1 cellular context compared by ENCODE assay signal in the genomic region with DNA sequence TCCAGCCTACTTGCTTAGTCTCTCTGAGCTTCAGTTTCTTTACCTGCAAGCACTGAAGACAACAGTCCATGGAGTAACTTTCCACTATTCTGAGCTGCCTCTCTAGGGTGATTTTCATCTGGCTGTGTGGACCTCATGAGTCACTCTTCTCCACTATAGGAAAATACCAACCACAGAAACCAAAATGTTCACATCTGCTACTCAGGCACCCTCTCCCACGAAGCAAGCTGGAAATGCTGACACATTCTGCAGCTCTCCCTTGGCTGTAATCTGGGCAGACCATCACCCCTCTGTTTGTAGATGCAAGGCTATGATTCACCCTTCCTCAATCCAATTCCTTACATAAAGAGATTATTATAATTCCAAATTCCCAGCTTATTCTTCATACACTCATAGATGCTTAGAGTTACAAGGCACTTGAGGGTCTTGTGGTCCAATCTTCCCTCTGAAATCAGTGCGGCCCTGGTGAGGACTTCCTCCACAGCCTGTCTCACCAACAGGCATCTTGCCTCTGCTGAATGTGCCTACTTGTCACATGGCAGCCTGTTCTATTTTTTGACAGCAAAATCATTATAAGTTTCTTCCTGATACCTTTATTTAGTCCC.
TF ChIP-seq lines count a peak whose summit lies in the region.

No MANE protein-coding gene starts in this region.

TF ChIP-seq in K562, 482 proteins besides CTCF, POLR2A, EP300 and RAD21 (continued from another document):
- TF ChIP-seq, protein P1, sequence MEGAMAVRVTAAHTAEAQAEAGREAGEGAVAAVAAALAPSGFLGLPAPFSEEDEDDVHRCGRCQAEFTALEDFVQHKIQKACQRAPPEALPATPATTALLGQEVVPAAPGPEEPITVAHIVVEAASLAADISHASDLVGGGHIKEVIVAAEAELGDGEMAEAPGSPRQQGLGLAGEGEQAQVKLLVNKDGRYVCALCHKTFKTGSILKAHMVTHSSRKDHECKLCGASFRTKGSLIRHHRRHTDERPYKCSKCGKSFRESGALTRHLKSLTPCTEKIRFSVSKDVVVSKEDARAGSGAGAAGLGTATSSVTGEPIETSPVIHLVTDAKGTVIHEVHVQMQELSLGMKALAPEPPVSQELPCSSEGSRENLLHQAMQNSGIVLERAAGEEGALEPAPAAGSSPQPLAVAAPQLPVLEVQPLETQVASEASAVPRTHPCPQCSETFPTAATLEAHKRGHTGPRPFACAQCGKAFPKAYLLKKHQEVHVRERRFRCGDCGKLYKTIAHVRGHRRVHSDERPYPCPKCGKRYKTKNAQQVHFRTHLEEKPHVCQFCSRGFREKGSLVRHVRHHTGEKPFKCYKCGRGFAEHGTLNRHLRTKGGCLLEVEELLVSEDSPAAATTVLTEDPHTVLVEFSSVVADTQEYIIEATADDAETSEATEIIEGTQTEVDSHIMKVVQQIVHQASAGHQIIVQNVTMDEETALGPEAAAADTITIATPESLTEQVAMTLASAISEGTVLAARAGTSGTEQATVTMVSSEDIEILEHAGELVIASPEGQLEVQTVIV (CRISPR knock-in tag; IDR thresholded peaks at IDR 0.05; ENCODE audit: borderline replicate concordance): no peak
- TF ChIP-seq ZNF140 (CRISPR knock-in tag; IDR thresholded peaks at IDR 0.05) (no peak), NFE2 (IDR thresholded peaks at IDR 0.05; ENCODE audit: low read depth) (peak; percentile 67), ZNF77 (CRISPR knock-in tag; IDR thresholded peaks at IDR 0.05) (no peak), CBFA2T3 (IDR thresholded peaks at IDR 0.05) (peak; percentile 35), DPF2 (IDR thresholded peaks at IDR 0.05) (0 out of 2 replicates have a peak, but pooled peaks have one; percentile 15), NFIX (CRISPR knock-in tag; IDR thresholded peaks at IDR 0.05; ENCODE audit: low read depth) (no peak), CTBP1 (IDR thresholded peaks at IDR 0.05; ENCODE audit: borderline replicate concordance) (no peak), CREB1 (IDR thresholded peaks at IDR 0.05) (no peak), CREB1 (CRISPR knock-in tag; IDR thresholded peaks at IDR 0.05) (no peak), MAFG (tag; conservative IDR thresholded peaks at IDR 0.05) (peak; percentile 34; the same call in 1 of the 2 replicates), HMG20A (CRISPR knock-in tag; conservative IDR thresholded peaks at IDR 0.05) (no peak), ATF1 (CRISPR knock-in tag; IDR thresholded peaks at IDR 0.05) (no peak), ATF1 (tag; IDR thresholded peaks at IDR 0.05) (no peak), SMAD3 (CRISPR knock-in tag; conservative IDR thresholded peaks at IDR 0.05) (0 out of 2 replicates have a peak, but pooled peaks have one; percentile 22), HEY1 (CRISPR knock-in tag; IDR thresholded peaks at IDR 0.05; ENCODE audit: borderline replicate concordance) (peak; percentile 50; the same call in 1 of the 2 replicates), ZNF431 (CRISPR knock-in tag; IDR thresholded peaks at IDR 0.05) (no peak), CREM (IDR thresholded peaks at IDR 0.05; ENCODE audit: low read depth) (peak; percentile 41; the same call in 1 of the 2 replicates), C11orf30 (IDR thresholded peaks at IDR 0.05; ENCODE audit: low read depth) (peak; percentile 26; the same call in 1 of the 2 replicates), MYNN (IDR thresholded peaks at IDR 0.05) (no peak), MYNN (CRISPR knock-in tag; IDR thresholded peaks at IDR 0.05) (no peak), JUN (IDR thresholded peaks at IDR 0.05; ENCODE audit: borderline replicate concordance, low read depth, low read length) (0 out of 2 replicates have a peak, but pooled peaks have one; percentile 32), JUN (CRISPR knock-in tag; IDR thresholded peaks at IDR 0.05; ENCODE audit: borderline replicate concordance) (no peak), ARID2 (IDR thresholded peaks at IDR 0.05) (no peak), PRPF4 (IDR thresholded peaks at IDR 0.05; ENCODE audit: insufficient read depth, low read depth, low read length, poor library complexity, severe bottlenecking) (no peak), JUND (IDR thresholded peaks at IDR 0.05; ENCODE audit: borderline replicate concordance, low read depth, low read length) (peak; percentile 71), JUND (tag; IDR thresholded peaks at IDR 0.05; ENCODE audit: borderline replicate concordance, low read depth, low read length) (peak; percentile 72; the same call in 2 of the 3 replicates), ZKSCAN8 (CRISPR knock-in tag; IDR thresholded peaks at IDR 0.05) (peak; percentile 46; the same call in 1 of the 2 replicates), ELF4 (CRISPR knock-in tag; IDR thresholded peaks at IDR 0.05) (0 out of 2 replicates have a peak, but pooled peaks have one; percentile 47), ARID1B (IDR thresholded peaks at IDR 0.05) (peak; percentile 63), ZBED1 (IDR thresholded peaks at IDR 0.05) (no peak), NR3C1 (CRISPR knock-in tag; IDR thresholded peaks at IDR 0.05) (no peak), TEAD4 (IDR thresholded peaks at IDR 0.05; ENCODE audit: low read length) (peak; percentile 52; the same call in 1 of the 2 replicates), TEAD4 (CRISPR knock-in tag; IDR thresholded peaks at IDR 0.05; ENCODE audit: borderline replicate concordance) (no peak), ZNF175 (CRISPR knock-in tag; IDR thresholded peaks at IDR 0.05; ENCODE audit: low read depth) (0 out of 2 replicates have a peak, but pooled peaks have one; percentile 62), TEAD1 (CRISPR knock-in tag; IDR thresholded peaks at IDR 0.05) (no peak), TAF15 (IDR thresholded peaks at IDR 0.05; ENCODE audit: low read depth, low read length) (no peak), RBM39 (optimal IDR thresholded peaks at IDR 0.05; ENCODE audit: low read depth, low read length) (no peak), RBM17 (IDR thresholded peaks at IDR 0.05; ENCODE audit: borderline replicate concordance, low read depth, low read length) (no peak), FOSL1 (tag; conservative IDR thresholded peaks at IDR 0.05) (peak; percentile 97), RBM25 (IDR thresholded peaks at IDR 0.05; ENCODE audit: low read depth, low read length, severe bottlenecking) (no peak), RBM14 (IDR thresholded peaks at IDR 0.05; ENCODE audit: borderline replicate concordance, insufficient read depth, low read depth, low read length) (no peak)
- TF ChIP-seq, protein P2, sequence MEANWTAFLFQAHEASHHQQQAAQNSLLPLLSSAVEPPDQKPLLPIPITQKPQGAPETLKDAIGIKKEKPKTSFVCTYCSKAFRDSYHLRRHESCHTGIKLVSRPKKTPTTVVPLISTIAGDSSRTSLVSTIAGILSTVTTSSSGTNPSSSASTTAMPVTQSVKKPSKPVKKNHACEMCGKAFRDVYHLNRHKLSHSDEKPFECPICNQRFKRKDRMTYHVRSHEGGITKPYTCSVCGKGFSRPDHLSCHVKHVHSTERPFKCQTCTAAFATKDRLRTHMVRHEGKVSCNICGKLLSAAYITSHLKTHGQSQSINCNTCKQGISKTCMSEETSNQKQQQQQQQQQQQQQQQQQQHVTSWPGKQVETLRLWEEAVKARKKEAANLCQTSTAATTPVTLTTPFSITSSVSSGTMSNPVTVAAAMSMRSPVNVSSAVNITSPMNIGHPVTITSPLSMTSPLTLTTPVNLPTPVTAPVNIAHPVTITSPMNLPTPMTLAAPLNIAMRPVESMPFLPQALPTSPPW (CRISPR knock-in tag; IDR thresholded peaks at IDR 0.05): peak; percentile 42; the same call in 1 of the 2 replicates
- TF ChIP-seq, protein P3, sequence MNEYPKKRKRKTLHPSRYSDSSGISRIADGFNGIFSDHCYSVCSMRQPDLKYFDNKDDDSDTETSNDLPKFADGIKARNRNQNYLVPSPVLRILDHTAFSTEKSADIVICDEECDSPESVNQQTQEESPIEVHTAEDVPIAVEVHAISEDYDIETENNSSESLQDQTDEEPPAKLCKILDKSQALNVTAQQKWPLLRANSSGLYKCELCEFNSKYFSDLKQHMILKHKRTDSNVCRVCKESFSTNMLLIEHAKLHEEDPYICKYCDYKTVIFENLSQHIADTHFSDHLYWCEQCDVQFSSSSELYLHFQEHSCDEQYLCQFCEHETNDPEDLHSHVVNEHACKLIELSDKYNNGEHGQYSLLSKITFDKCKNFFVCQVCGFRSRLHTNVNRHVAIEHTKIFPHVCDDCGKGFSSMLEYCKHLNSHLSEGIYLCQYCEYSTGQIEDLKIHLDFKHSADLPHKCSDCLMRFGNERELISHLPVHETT (CRISPR knock-in tag; conservative IDR thresholded peaks at IDR 0.05 in 1 of 2, IDR thresholded peaks at IDR 0.05 in 1 of 2): 0 out of 4 replicates have a peak, but pooled peaks of 1 of the 2 experiments have one; percentile 50
- TF ChIP-seq, protein P4, sequence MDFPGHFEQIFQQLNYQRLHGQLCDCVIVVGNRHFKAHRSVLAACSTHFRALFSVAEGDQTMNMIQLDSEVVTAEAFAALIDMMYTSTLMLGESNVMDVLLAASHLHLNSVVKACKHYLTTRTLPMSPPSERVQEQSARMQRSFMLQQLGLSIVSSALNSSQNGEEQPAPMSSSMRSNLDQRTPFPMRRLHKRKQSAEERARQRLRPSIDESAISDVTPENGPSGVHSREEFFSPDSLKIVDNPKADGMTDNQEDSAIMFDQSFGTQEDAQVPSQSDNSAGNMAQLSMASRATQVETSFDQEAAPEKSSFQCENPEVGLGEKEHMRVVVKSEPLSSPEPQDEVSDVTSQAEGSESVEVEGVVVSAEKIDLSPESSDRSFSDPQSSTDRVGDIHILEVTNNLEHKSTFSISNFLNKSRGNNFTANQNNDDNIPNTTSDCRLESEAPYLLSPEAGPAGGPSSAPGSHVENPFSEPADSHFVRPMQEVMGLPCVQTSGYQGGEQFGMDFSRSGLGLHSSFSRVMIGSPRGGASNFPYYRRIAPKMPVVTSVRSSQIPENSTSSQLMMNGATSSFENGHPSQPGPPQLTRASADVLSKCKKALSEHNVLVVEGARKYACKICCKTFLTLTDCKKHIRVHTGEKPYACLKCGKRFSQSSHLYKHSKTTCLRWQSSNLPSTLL (IDR thresholded peaks at IDR 0.05): no peak
- TF ChIP-seq, protein P5, sequence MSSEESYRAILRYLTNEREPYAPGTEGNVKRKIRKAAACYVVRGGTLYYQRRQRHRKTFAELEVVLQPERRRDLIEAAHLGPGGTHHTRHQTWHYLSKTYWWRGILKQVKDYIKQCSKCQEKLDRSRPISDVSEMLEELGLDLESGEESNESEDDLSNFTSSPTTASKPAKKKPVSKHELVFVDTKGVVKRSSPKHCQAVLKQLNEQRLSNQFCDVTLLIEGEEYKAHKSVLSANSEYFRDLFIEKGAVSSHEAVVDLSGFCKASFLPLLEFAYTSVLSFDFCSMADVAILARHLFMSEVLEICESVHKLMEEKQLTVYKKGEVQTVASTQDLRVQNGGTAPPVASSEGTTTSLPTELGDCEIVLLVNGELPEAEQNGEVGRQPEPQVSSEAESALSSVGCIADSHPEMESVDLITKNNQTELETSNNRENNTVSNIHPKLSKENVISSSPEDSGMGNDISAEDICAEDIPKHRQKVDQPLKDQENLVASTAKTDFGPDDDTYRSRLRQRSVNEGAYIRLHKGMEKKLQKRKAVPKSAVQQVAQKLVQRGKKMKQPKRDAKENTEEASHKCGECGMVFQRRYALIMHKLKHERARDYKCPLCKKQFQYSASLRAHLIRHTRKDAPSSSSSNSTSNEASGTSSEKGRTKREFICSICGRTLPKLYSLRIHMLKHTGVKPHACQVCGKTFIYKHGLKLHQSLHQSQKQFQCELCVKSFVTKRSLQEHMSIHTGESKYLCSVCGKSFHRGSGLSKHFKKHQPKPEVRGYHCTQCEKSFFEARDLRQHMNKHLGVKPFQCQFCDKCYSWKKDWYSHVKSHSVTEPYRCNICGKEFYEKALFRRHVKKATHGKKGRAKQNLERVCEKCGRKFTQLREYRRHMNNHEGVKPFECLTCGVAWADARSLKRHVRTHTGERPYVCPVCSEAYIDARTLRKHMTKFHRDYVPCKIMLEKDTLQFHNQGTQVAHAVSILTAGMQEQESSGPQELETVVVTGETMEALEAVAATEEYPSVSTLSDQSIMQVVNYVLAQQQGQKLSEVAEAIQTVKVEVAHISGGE (CRISPR knock-in tag; IDR thresholded peaks at IDR 0.05): no peak
- TF ChIP-seq, protein P6, sequence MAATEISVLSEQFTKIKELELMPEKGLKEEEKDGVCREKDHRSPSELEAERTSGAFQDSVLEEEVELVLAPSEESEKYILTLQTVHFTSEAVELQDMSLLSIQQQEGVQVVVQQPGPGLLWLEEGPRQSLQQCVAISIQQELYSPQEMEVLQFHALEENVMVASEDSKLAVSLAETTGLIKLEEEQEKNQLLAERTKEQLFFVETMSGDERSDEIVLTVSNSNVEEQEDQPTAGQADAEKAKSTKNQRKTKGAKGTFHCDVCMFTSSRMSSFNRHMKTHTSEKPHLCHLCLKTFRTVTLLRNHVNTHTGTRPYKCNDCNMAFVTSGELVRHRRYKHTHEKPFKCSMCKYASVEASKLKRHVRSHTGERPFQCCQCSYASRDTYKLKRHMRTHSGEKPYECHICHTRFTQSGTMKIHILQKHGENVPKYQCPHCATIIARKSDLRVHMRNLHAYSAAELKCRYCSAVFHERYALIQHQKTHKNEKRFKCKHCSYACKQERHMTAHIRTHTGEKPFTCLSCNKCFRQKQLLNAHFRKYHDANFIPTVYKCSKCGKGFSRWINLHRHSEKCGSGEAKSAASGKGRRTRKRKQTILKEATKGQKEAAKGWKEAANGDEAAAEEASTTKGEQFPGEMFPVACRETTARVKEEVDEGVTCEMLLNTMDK (IDR thresholded peaks at IDR 0.05; ENCODE audit: borderline replicate concordance, insufficient read depth, low read depth, low read length, poor library complexity, severe bottlenecking): no peak
- TF ChIP-seq, protein P7, sequence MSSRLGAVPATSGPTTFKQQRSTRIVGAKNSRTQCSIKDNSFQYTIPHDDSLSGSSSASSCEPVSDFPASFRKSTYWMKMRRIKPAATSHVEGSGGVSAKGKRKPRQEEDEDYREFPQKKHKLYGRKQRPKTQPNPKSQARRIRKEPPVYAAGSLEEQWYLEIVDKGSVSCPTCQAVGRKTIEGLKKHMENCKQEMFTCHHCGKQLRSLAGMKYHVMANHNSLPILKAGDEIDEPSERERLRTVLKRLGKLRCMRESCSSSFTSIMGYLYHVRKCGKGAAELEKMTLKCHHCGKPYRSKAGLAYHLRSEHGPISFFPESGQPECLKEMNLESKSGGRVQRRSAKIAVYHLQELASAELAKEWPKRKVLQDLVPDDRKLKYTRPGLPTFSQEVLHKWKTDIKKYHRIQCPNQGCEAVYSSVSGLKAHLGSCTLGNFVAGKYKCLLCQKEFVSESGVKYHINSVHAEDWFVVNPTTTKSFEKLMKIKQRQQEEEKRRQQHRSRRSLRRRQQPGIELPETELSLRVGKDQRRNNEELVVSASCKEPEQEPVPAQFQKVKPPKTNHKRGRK (tag; IDR thresholded peaks at IDR 0.05): no peak
- TF ChIP-seq, protein P8, sequence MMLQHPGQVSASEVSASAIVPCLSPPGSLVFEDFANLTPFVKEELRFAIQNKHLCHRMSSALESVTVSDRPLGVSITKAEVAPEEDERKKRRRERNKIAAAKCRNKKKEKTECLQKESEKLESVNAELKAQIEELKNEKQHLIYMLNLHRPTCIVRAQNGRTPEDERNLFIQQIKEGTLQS (IDR thresholded peaks at IDR 0.05): peak; percentile 53; the same call in 1 of the 2 replicates
- TF ChIP-seq, protein P8 (CRISPR knock-in tag; conservative IDR thresholded peaks at IDR 0.05): no peak
